11 cellular contexts compared by ENCODE assay signal in genomic region chr3:111324645-111325044, GRCh38.
DNase-seq lines count a peak whose midpoint lies in the region; ATAC-seq and TF ChIP-seq lines count a peak whose summit lies in the region.
"Had no signal": no experiment of that assay in that cellular context is flagged by ENCODE, and none has a peak within 500 bp of the region (broad histone marks: within the 10 kb centered on the region; RNA-seq: fewer than 3 reads in every experiment).

No MANE protein-coding gene starts in this region.

- H3K27ac ChIP-seq in effector memory CD4-positive, alpha-beta T cell (ENCODE audit: insufficient read depth, low read length, poor library complexity, severe bottlenecking): peak overlapping the region; percentile 2
- H3K27ac ChIP-seq in adrenal gland: no peak overlapping the region
- H3K27ac ChIP-seq: brain microvascular endothelial cell, right atrium auricular region had no signal

- WGBS in adrenal gland, 4 donors: 88 to 96% (median 94%) methylated on average over 1 of the region's 1 CpG

- no peak for TF ChIP-seq POLR2A in adrenal gland (IDR thresholded peaks at IDR 0.05)

- no peaks in the 10 kb centered on the region for H3K9me3 ChIP-seq in effector memory CD4-positive, alpha-beta T cell (ENCODE audit: control insufficient read depth, low read length)
- no peaks in the 10 kb centered on the region for H3K9me3 ChIP-seq in adrenal gland (replicated peaks in 1 of 3)
- H3K9me3 ChIP-seq: right atrium auricular region had no signal

- TF ChIP-seq CTCF in adrenal gland (IDR thresholded peaks at IDR 0.05): no peak

- intact Hi-C loops in adrenal gland (cut with DNase I): no loop called here

- peak overlapping the region; percentile 28 for H3K4me3 ChIP-seq in effector memory CD4-positive, alpha-beta T cell (ENCODE audit: insufficient read depth, low read depth, low read length, poor library complexity, severe bottlenecking)
- H3K4me3 ChIP-seq in adrenal gland: no peak overlapping the region
- H3K4me3 ChIP-seq: right atrium auricular region had no signal

- no peaks in the 10 kb centered on the region for H3K36me3 ChIP-seq in effector memory CD4-positive, alpha-beta T cell (ENCODE audit: control insufficient read depth, insufficient read depth, low read length)
- H3K36me3 ChIP-seq in adrenal gland (replicated peaks in 1 of 2): no peaks in the 10 kb centered on the region
- H3K36me3 ChIP-seq: brain microvascular endothelial cell, right atrium auricular region had no signal

- H3K27me3 ChIP-seq in effector memory CD4-positive, alpha-beta T cell (replicated peaks; ENCODE audit: control insufficient read depth, insufficient read depth, low read length, poor library complexity, severe bottlenecking): no peaks in the 10 kb centered on the region
- H3K27me3 ChIP-seq in adrenal gland: no peaks in the 10 kb centered on the region
- H3K27me3 ChIP-seq: brain microvascular endothelial cell, right atrium auricular region had no signal

- DNase-seq in effector memory CD4-positive, alpha-beta T cell: no peak
- DNase-seq in amniotic stem cell (lab: John Stamatoyannopoulos, UW): no peak
- no peak for DNase-seq in adrenal gland
- DNase-seq in NCI-H1436 (lab: John Stamatoyannopoulos, UW): no peak
- DNase-seq in AML-193 (lab: John Stamatoyannopoulos, UW): no peak
- DNase-seq: brain microvascular endothelial cell; stimulated activated CD8-positive, alpha-beta memory T cell treated with anti-CD3 and anti-CD28 coated beads, Interleukin-4, amount 100 ng/mL, for 48 hours had no signal

- H3K4me1 ChIP-seq in effector memory CD4-positive, alpha-beta T cell (ENCODE audit: control insufficient read depth, insufficient read depth, low read length, poor library complexity, severe bottlenecking): peaks cover 12% of the 10 kb centered on the region
- no peaks in the 10 kb centered on the region for H3K4me1 ChIP-seq in adrenal gland (replicated peaks in 1 of 2)
- H3K4me1 ChIP-seq: right atrium auricular region had no signal

- ATAC-seq in GM18499 (IDR thresholded peaks at IDR 0.05; ENCODE audit: insufficient read depth, unreplicated experiment) (peak; percentile 53), GM21381 (IDR thresholded peaks at IDR 0.05; ENCODE audit: unreplicated experiment) (peak; percentile 82), HG03520 (IDR thresholded peaks at IDR 0.05; ENCODE audit: unreplicated experiment) (peak; percentile 49)
